Comparison of ENCODE assay signal across 8 cellular contexts in the genomic region with DNA sequence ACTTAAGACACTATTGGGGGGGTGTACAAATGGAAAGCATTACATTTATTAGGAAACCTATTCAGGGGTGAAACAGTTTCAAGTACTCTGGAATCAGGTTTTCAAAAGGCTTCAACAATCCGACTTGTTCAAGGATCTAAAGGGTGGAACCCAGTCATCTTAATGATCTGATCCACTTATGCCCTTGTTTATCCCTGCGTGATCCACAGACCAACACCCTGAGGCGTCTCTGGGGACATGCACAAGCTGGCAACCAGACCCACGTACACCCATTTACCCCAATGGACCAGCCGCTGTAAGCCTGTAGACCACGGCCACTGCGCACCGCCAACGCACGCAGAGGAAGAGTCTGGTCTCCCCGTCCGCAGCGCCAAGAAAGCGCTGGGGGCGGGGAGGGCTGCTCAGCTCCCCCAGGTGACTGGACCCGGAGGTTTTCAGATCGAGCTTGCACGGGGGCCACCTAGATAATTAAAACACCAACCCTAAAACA. TPM values are rescaled to one million over a fixed set of nuclear protein-coding genes. Genes with fewer than 3 reads are reported as not detected.
DNase-seq lines count a peak whose midpoint lies in the region; ATAC-seq and TF ChIP-seq lines count a peak whose summit lies in the region.

No MANE protein-coding gene starts in this region.

- ATAC-seq in left ventricle myocardium superior (no peak), foreskin keratinocyte (peak; percentile 24), GM19395 (IDR thresholded peaks at IDR 0.05; ENCODE audit: unreplicated experiment) (no peak), GM18870 (IDR thresholded peaks at IDR 0.05; ENCODE audit: unreplicated experiment) (no peak)
- ATAC-seq in activated CD8-positive, alpha-beta memory T cell treated with anti-CD3 and anti-CD28 coated beads, Interleukin-2, amount 10 ng/mL, durations not matched to agents 7 days and 5 days, result no peak

- H3K27me3 ChIP-seq in foreskin keratinocyte, result no peaks in the 10 kb centered on the region

- no peaks in the 10 kb centered on the region for H3K9me3 Mint-ChIP-seq in activated CD8-positive, alpha-beta memory T cell treated with anti-CD3 and anti-CD28 coated beads, Interleukin-2, amount 10 ng/mL, durations not matched to agents 7 days and 5 days (ENCODE audit: low read depth)

- intact Hi-C loops in cardiac septum (cut with DNase I), result loop anchor here (5.0 kb wide), 2 partner anchors 33 to 42 kb away; a partner anchor contains a TSS
- intact Hi-C loops in left ventricle myocardium superior (cut with micrococcal nuclease), result no loop called here

- H3K4me3 Mint-ChIP-seq in activated CD8-positive, alpha-beta memory T cell treated with anti-CD3 and anti-CD28 coated beads, Interleukin-2, amount 10 ng/mL, durations not matched to agents 7 days and 5 days, result peak overlapping the region; percentile 93

- peak overlapping the region; percentile 77 for H3K27ac ChIP-seq in foreskin keratinocyte

- CTCF ChIA-PET in activated CD8-positive, alpha-beta memory T cell treated with anti-CD3 and anti-CD28 coated beads, Interleukin-2, amount 10 ng/mL, durations not matched to agents 7 days and 5 days (lab: Charles Lee), result interaction anchor here (0.9 to 2.1 kb wide), 11 partner anchors 9 to 255 kb away, joined by 3 to 9 read pairs (median 5); a partner anchor contains a TSS

- DNase-seq in cardiac septum (ENCODE audit: low spot score) (peak; percentile 67), left ventricle myocardium superior (no peak), foreskin keratinocyte (peak in 1 of 2 donors; percentile 16), retina (peak; percentile 77)
- DNase-seq in activated CD8-positive, alpha-beta memory T cell treated with anti-CD3 and anti-CD28 coated beads, Interleukin-2, amount 10 ng/mL, durations not matched to agents 7 days and 5 days, result peak; percentile 69
- no peak for DNase-seq in NK-92 treated with Interleukin-12 subunit alpha and Interleukin-12 subunit beta, amount 100 ng/mL, for 24 hours (lab: John Stamatoyannopoulos, UW)

- peaks cover 66% of the 10 kb centered on the region for H3K4me1 Mint-ChIP-seq in activated CD8-positive, alpha-beta memory T cell treated with anti-CD3 and anti-CD28 coated beads, Interleukin-2, amount 10 ng/mL, durations not matched to agents 7 days and 5 days

- no peak for TF ChIP-seq CTCF in foreskin keratinocyte (conservative IDR thresholded peaks at IDR 0.05)

- peak overlapping the region; percentile 87 for H3K27ac Mint-ChIP-seq in activated CD8-positive, alpha-beta memory T cell treated with anti-CD3 and anti-CD28 coated beads, Interleukin-2, amount 10 ng/mL, durations not matched to agents 7 days and 5 days

- peaks cover 7% of the 10 kb centered on the region for H3K4me1 ChIP-seq in foreskin keratinocyte

- no peaks in the 10 kb centered on the region for H3K27me3 Mint-ChIP-seq in activated CD8-positive, alpha-beta memory T cell treated with anti-CD3 and anti-CD28 coated beads, Interleukin-2, amount 10 ng/mL, durations not matched to agents 7 days and 5 days

- peaks cover 70% of the 10 kb centered on the region for H3K36me3 Mint-ChIP-seq in activated CD8-positive, alpha-beta memory T cell treated with anti-CD3 and anti-CD28 coated beads, Interleukin-2, amount 10 ng/mL, durations not matched to agents 7 days and 5 days

RNA-seq across cellular contexts. Expression of a gene that starts 13.4 kb away (rescaled TPM):
- 80.8 TPM for total RNA-seq in cardiac septum
- 77.3 TPM for total RNA-seq in left ventricle myocardium superior
- 100 to 1,000 TPM; 446 to 512 TPM for total RNA-seq in activated CD8-positive, alpha-beta memory T cell treated with anti-CD3 and anti-CD28 coated beads, Interleukin-2, amount 10 ng/mL, durations not matched to agents 7 days and 5 days
- 267 and 292 TPM in 2 replicates for total RNA-seq in foreskin keratinocyte
- polyA plus RNA-seq in foreskin keratinocyte, result 155 and 182 TPM in 2 replicates

RNA-seq across cellular contexts. Expression of a gene that starts 24.2 kb away (rescaled TPM):
- not detected for total RNA-seq in cardiac septum
- not detected for total RNA-seq in left ventricle myocardium superior
- total RNA-seq in activated CD8-positive, alpha-beta memory T cell treated with anti-CD3 and anti-CD28 coated beads, Interleukin-2, amount 10 ng/mL, durations not matched to agents 7 days and 5 days, result under 1 TPM in 1 of 2 experiments, not detected in 1; 0.37 TPM
- not detected in 2 replicates for total RNA-seq in foreskin keratinocyte
- not detected in 2 replicates for polyA plus RNA-seq in foreskin keratinocyte

RNA-seq across cellular contexts. Expression of a gene that starts 41.3 kb away (rescaled TPM):
- total RNA-seq in cardiac septum (2.7 TPM), left ventricle myocardium superior (1.9 TPM), foreskin keratinocyte (2.7 and 3.0 TPM in 2 replicates)
- total RNA-seq in activated CD8-positive, alpha-beta memory T cell treated with anti-CD3 and anti-CD28 coated beads, Interleukin-2, amount 10 ng/mL, durations not matched to agents 7 days and 5 days, result 1 to 10 TPM; 1.9 to 2.7 TPM
- polyA plus RNA-seq in foreskin keratinocyte, result 1.5 and 2.3 TPM in 2 replicates

Comparison
In these comparisons a context has a peak if more than half of its experiments do, and no peak if none do; other contexts are left out.
1. DNase-seq: peak in cardiac septum (single experiment), activated CD8-positive, alpha-beta memory T cell treated with anti-CD3 and anti-CD28 coated beads, Interleukin-2, amount 10 ng/mL, durations not matched to agents 7 days and 5 days (single experiment) and retina (single experiment); none in left ventricle myocardium superior (single experiment) and NK-92 treated with Interleukin-12 subunit alpha and Interleukin-12 subunit beta, amount 100 ng/mL, for 24 hours (single experiment).